Comparison of ENCODE assay signal across 16 cellular contexts in the genomic region with DNA sequence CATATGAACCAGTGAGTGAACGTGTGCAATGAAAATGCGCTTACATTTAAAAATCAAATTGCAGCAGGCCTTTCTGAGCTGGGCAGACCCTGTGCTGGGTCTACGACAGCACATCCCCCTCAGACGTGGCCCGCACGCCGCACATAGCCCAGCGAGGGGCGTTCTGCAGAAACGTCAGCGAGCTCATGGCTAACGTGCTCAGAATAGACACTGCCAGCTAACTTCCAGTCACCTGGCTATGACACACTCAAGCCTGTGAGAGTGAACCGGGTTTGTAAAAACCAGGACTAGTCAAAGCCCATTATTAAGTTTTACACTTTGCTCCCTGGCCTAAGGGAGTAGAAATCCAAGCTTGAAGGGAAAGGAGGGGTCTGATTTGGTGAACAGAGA.
DNase-seq lines count a peak whose midpoint lies in the region; ATAC-seq and TF ChIP-seq lines count a peak whose summit lies in the region.
"Had no signal": no experiment of that assay in that cellular context is flagged by ENCODE, and none has a peak within 500 bp of the region (broad histone marks: within the 10 kb centered on the region; RNA-seq: fewer than 3 reads in every experiment).

No MANE protein-coding gene starts in this region.

- no peaks in the 10 kb centered on the region for H3K36me3 ChIP-seq in PC-3 (ENCODE audit: low read depth, low read length)
- H3K36me3 ChIP-seq in hepatocyte (replicated peaks; ENCODE audit: insufficient read depth, low read depth) = no peaks in the 10 kb centered on the region
- no peaks in the 10 kb centered on the region for H3K36me3 ChIP-seq in gastrocnemius medialis
- H3K36me3 ChIP-seq: SJCRH30 had no signal

- 80% methylated on average over 13 of the region's 13 CpGs for WGBS in hepatocyte (ENCODE audit: low lambda C conversion rate, missing lambda C conversion rate)

- H2AFZ ChIP-seq in PC-3 (ENCODE audit: low read length) = no peak overlapping the region
- H2AFZ ChIP-seq in hepatocyte = no peak overlapping the region

- intact Hi-C loops in PC-3 (cut with micrococcal nuclease) (no loop called here), gastrocnemius medialis (cut with DNase I; ENCODE audit: low total_unique reads) (no loop called here)
- intact Hi-C loops in activated T-helper 2 cell treated with anti-CD3 and anti-CD28 coated beads, Interferon-gamma antibody, Interleukin-2, Interleukin-4, amounts not matched to agents 10 μg/mL and 5 μg/mL and 100 μg/mL, durations not matched to agents 14 hours and 24 hours and 36 hours (cut with micrococcal nuclease) = no loop called here

- H3K9ac ChIP-seq in PC-3 (ENCODE audit: low read length) = no peak overlapping the region

- H3K27ac Mint-ChIP-seq in activated T-helper 2 cell treated with anti-CD3 and anti-CD28 coated beads, Interferon-gamma antibody, Interleukin-2, Interleukin-4, amounts not matched to agents 10 μg/mL and 5 μg/mL and 100 μg/mL, durations not matched to agents 14 hours and 24 hours and 36 hours = no peak overlapping the region

- POLR2A ChIA-PET in PC-3 (lab: Charles Lee; ENCODE audit: unreplicated experiment) = no interaction called here

- peaks cover 7% of the 10 kb centered on the region; the same call in 1 of the 2 replicates for H3K9me3 ChIP-seq in PC-3 (ENCODE audit: low read length)
- no peaks in the 10 kb centered on the region for H3K9me3 ChIP-seq in hepatocyte (ENCODE audit: low read depth)
- H3K9me3 ChIP-seq in gastrocnemius medialis = peaks cover 0 to 7% (median 3%) of the 10 kb centered on the region in 3 donors

- no peak overlapping the region for H3K4me3 ChIP-seq in PC-3 (ENCODE audit: low read length)
- H3K4me3 ChIP-seq in hepatocyte = no peak overlapping the region
- H3K4me3 ChIP-seq in gastrocnemius medialis = no peak overlapping the region
- H3K4me3 ChIP-seq: SJCRH30 had no signal

- no peak overlapping the region for H3K4me2 ChIP-seq in PC-3 (ENCODE audit: low read length)
- no peak overlapping the region for H3K4me2 ChIP-seq in hepatocyte

- H3K4me1 ChIP-seq in PC-3 (ENCODE audit: insufficient read depth, low read length) (peaks cover 18% of the 10 kb centered on the region), hepatocyte (ENCODE audit: insufficient read depth) (peaks cover 3% of the 10 kb centered on the region), gastrocnemius medialis (peaks cover 0 to 3% of the 10 kb centered on the region in 2 donors)
- H3K4me1 ChIP-seq: SJCRH30 had no signal

- peak; percentile 11 to 13 for DNase-seq in activated T-cell treated with anti-CD3 and anti-CD28 coated beads, Interleukin-2, amount 50 U/mL, for 48 hours
- DNase-seq in activated T-cell treated with anti-CD3 and anti-CD28 coated beads, Interleukin-2, amount 50 U/mL, for 1 hour = no peak
- DNase-seq in PC-3 (no peak), hepatocyte (ENCODE audit: low spot score) (no peak), gastrocnemius medialis (no peak), DMS153 treated with DMSO at 0.1 percent for 48 hours (lab: John Stamatoyannopoulos, UW; ENCODE audit: unreplicated experiment) (no peak), NCI-H510A (lab: John Stamatoyannopoulos, UW) (no peak)
- no peak for DNase-seq in activated T-helper 2 cell treated with anti-CD3 and anti-CD28 coated beads, Interferon-gamma antibody, Interleukin-2, Interleukin-4, amounts not matched to agents 10 μg/mL and 5 μg/mL and 100 μg/mL, durations not matched to agents 14 hours and 24 hours and 36 hours (ENCODE audit: low spot score)
- DNase-seq: AML-193; CD4-positive, alpha-beta memory T cell; GOT3; Kasumi-1; NCI-H1436; NCI-H2029 treated with DMSO at 0.1 percent for 48 hours; SJCRH30 had no signal

- H3K4me3 Mint-ChIP-seq in activated T-helper 2 cell treated with anti-CD3 and anti-CD28 coated beads, Interferon-gamma antibody, Interleukin-2, Interleukin-4, amounts not matched to agents 10 μg/mL and 5 μg/mL and 100 μg/mL, durations not matched to agents 14 hours and 24 hours and 36 hours (ENCODE audit: low read depth) = no peak overlapping the region
- H3K4me3 Mint-ChIP-seq: CD4-positive, alpha-beta memory T cell had no signal

- in situ Hi-C loops in gastrocnemius medialis (cut with MboI; ENCODE audit: low sequenced_read_pairs in 4 of 4) = loop anchor here (5.0 to 25.0 kb wide), 5 partner anchors 153 to 277 kb away; no protein-coding TSS in a partner anchor

- CTCF ChIA-PET in PC-3 (lab: Charles Lee) = interaction anchor here (0.6 kb wide), 1 partner anchor 41 kb away, joined by 6 read pairs; no protein-coding TSS in a partner anchor

- no TSS peak for BruUV-seq in PC-3 (replicated peaks; lab: Mats Ljungman, UMichigan)

- peaks cover 38% of the 10 kb centered on the region for H3K9me3 Mint-ChIP-seq in activated T-helper 2 cell treated with anti-CD3 and anti-CD28 coated beads, Interferon-gamma antibody, Interleukin-2, Interleukin-4, amounts not matched to agents 10 μg/mL and 5 μg/mL and 100 μg/mL, durations not matched to agents 14 hours and 24 hours and 36 hours

- peak; percentile 18; the same call in 1 of the 2 replicates for ATAC-seq in PC-3
- peak; percentile 47 to 68 for ATAC-seq in gastrocnemius medialis

- peaks cover 31% of the 10 kb centered on the region for H3K36me3 Mint-ChIP-seq in activated T-helper 2 cell treated with anti-CD3 and anti-CD28 coated beads, Interferon-gamma antibody, Interleukin-2, Interleukin-4, amounts not matched to agents 10 μg/mL and 5 μg/mL and 100 μg/mL, durations not matched to agents 14 hours and 24 hours and 36 hours (ENCODE audit: low read depth)

- no peak for TF ChIP-seq CTCF in PC-3 (conservative IDR thresholded peaks at IDR 0.05; ENCODE audit: low read depth, low read length)
- TF ChIP-seq CTCF in hepatocyte (IDR thresholded peaks at IDR 0.05; ENCODE audit: poor library complexity) = no peak
- no peak for TF ChIP-seq CTCF in gastrocnemius medialis (IDR thresholded peaks at IDR 0.05 in 4 of 5, conservative IDR thresholded peaks at IDR 0.05 in 1 of 5)

- peaks cover 41% of the 10 kb centered on the region for H3K4me1 Mint-ChIP-seq in activated T-helper 2 cell treated with anti-CD3 and anti-CD28 coated beads, Interferon-gamma antibody, Interleukin-2, Interleukin-4, amounts not matched to agents 10 μg/mL and 5 μg/mL and 100 μg/mL, durations not matched to agents 14 hours and 24 hours and 36 hours (ENCODE audit: low read depth)

- no peaks in the 10 kb centered on the region for H4K20me1 ChIP-seq in PC-3 (ENCODE audit: low read length)
- H4K20me1 ChIP-seq in hepatocyte (ENCODE audit: insufficient read depth, poor library complexity, severe bottlenecking) = no peaks in the 10 kb centered on the region

- H3K9me2 ChIP-seq in PC-3 (replicated peaks; ENCODE audit: low read length) (no peaks in the 10 kb centered on the region), hepatocyte (replicated peaks; ENCODE audit: insufficient read depth) (no peaks in the 10 kb centered on the region)

- H3K79me2 ChIP-seq in PC-3 (ENCODE audit: low read length) = no peaks in the 10 kb centered on the region
- no peaks in the 10 kb centered on the region for H3K79me2 ChIP-seq in hepatocyte

- H3K27ac ChIP-seq in PC-3 (ENCODE audit: low read length) = no peak overlapping the region
- peak overlapping the region; percentile 29 for H3K27ac ChIP-seq in hepatocyte
- H3K27ac ChIP-seq in gastrocnemius medialis = peak overlapping the region in 1 of 4 donors; percentile 62
- H3K27ac ChIP-seq: RWPE1, SJCRH30 had no signal

- TF ChIP-seq POLR2A in gastrocnemius medialis (IDR thresholded peaks at IDR 0.05) = no peak

- no peaks in the 10 kb centered on the region for H3F3A ChIP-seq in PC-3 (ENCODE audit: low read length, unreplicated experiment)

- no peaks in the 10 kb centered on the region for H3K27me3 Mint-ChIP-seq in activated T-helper 2 cell treated with anti-CD3 and anti-CD28 coated beads, Interferon-gamma antibody, Interleukin-2, Interleukin-4, amounts not matched to agents 10 μg/mL and 5 μg/mL and 100 μg/mL, durations not matched to agents 14 hours and 24 hours and 36 hours (ENCODE audit: low read depth)

- H3K27me3 ChIP-seq in PC-3 (ENCODE audit: low read length) = no peaks in the 10 kb centered on the region
- H3K27me3 ChIP-seq in hepatocyte = no peaks in the 10 kb centered on the region
- peaks cover 0 to 3% (median 0%) of the 10 kb centered on the region in 3 donors for H3K27me3 ChIP-seq in gastrocnemius medialis
- H3K27me3 ChIP-seq: SJCRH30 had no signal

Comparison
In these comparisons a context has a peak if more than half of its experiments do, and no peak if none do; other contexts are left out.
1. DNase-seq: peak in activated T-cell treated with anti-CD3 and anti-CD28 coated beads, Interleukin-2, amount 50 U/mL, for 48 hours (2 of 2); none in activated T-cell treated with anti-CD3 and anti-CD28 coated beads, Interleukin-2, amount 50 U/mL, for 1 hour (single experiment), PC-3 (single experiment), hepatocyte (single experiment), gastrocnemius medialis (0 of 2), DMS153 treated with DMSO at 0.1 percent for 48 hours (single experiment), activated T-helper 2 cell treated with anti-CD3 and anti-CD28 coated beads, Interferon-gamma antibody, Interleukin-2, Interleukin-4, amounts not matched to agents 10 μg/mL and 5 μg/mL and 100 μg/mL, durations not matched to agents 14 hours and 24 hours and 36 hours (single experiment) and NCI-H510A (single experiment).